18 cellular contexts compared by ENCODE assay signal in the genomic region with DNA sequence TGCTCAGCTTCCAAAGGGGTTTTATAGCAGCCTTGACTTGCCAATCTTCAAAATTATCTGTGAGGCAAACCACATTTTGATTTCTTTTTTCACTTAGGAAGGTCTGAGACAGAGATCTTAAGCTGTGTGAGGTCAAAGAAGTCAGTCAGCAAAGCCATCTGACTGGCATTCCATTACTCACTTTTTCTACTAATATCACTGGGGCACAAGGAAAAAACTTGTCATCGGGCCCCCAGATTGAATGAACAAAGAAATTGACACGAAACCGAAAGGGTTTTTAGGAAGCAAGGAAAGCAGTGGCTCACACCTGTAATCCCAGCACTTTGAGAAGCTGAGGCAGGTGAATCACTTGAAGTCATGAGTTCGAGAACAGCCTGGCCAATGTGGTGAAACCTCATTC.
A peak's percentile ranks its signal among the peaks of the same experiment; 100 is the strongest.
DNase-seq lines count a peak whose midpoint lies in the region; ATAC-seq and TF ChIP-seq lines count a peak whose summit lies in the region.
"Had no signal": no experiment of that assay in that cellular context is flagged by ENCODE, and none has a peak within 500 bp of the region (broad histone marks: within the 10 kb centered on the region; RNA-seq: fewer than 3 reads in every experiment).

No MANE protein-coding gene starts in this region.

- TF ChIP-seq CTCF in Peyer's patch (IDR thresholded peaks at IDR 0.05), result no peak

- TF ChIP-seq POLR2A in Peyer's patch (IDR thresholded peaks at IDR 0.05), result no peak

- H3K9me3 Mint-ChIP-seq in activated T-cell treated with anti-CD3 and anti-CD28 coated beads, Interleukin-2, amount 50 U/mL, for 72 hours, result peaks cover 4 to 5% of the 10 kb centered on the region in 2 donors
- peaks cover 10% of the 10 kb centered on the region for H3K9me3 Mint-ChIP-seq in stimulated activated effector memory CD8-positive, alpha-beta T cell treated with anti-CD3 and anti-CD28 coated beads, Interleukin-12 subunit alpha, Interleukin-12 subunit beta, amount 100 ng/mL, for 72 hours

- ATAC-seq in activated T-cell treated with anti-CD3 and anti-CD28 coated beads, Interleukin-2, amount 50 U/mL, for 72 hours (replicated peaks in 1 of 2), result peak; percentile 82 to 87
- peak; percentile 34 for ATAC-seq in stimulated activated effector memory CD8-positive, alpha-beta T cell treated with anti-CD3 and anti-CD28 coated beads, Interleukin-12 subunit alpha, Interleukin-12 subunit beta, amount 100 ng/mL, for 72 hours
- ATAC-seq in HG02973 (IDR thresholded peaks at IDR 0.05; ENCODE audit: unreplicated experiment), result no peak
- ATAC-seq: left lobe of liver had no signal

- no peak overlapping the region for H3K4me3 ChIP-seq in Peyer's patch
- H3K4me3 ChIP-seq: coronary artery, ovary, stomach had no signal

- peak; percentile 70 for DNase-seq in activated effector memory CD4-positive, alpha-beta T cell treated with anti-CD3 and anti-CD28 coated beads, Interleukin-2, amount 50 U/mL, for 16 hours
- DNase-seq in activated effector memory CD4-positive, alpha-beta T cell treated with Interleukin-2 at 50 U/mL for 16 hours, result no peak
- peak; percentile 28 to 44 for DNase-seq in activated T-cell treated with anti-CD3 and anti-CD28 coated beads, Interleukin-2, amount 50 U/mL, for 72 hours
- peak; percentile 42 to 50 for DNase-seq in stimulated activated CD4-positive, alpha-beta T cell treated with anti-CD3 and anti-CD28 coated beads, Interleukin-15, amount 100 ng/mL, for 48 hours (ENCODE audit: low read depth in 2 of 2)
- no peak for DNase-seq in stimulated activated effector memory CD8-positive, alpha-beta T cell treated with anti-CD3 and anti-CD28 coated beads, Interleukin-12 subunit alpha, Interleukin-12 subunit beta, amount 100 ng/mL, for 72 hours (ENCODE audit: low spot score in 2 of 2)
- DNase-seq in SW 1271 (lab: John Stamatoyannopoulos, UW), result no peak
- DNase-seq in Peyer's patch, result no peak
- DNase-seq: KG1; NCI-H1417 treated with DMSO at 0.1 percent for 48 hours; NCI-H226; NK-92 treated with Interleukin-12 subunit alpha and Interleukin-12 subunit beta, amount 100 ng/mL, for 24 hours; ovary; stomach; T-helper 1 cell had no signal

- no peaks in the 10 kb centered on the region for H3K27me3 ChIP-seq in Peyer's patch
- H3K27me3 ChIP-seq: ovary had no signal

- H3K4me3 Mint-ChIP-seq in activated T-cell treated with anti-CD3 and anti-CD28 coated beads, Interleukin-2, amount 50 U/mL, for 72 hours, result peak overlapping the region in 1 of 2 donors; percentile 16
- H3K4me3 Mint-ChIP-seq in stimulated activated effector memory CD8-positive, alpha-beta T cell treated with anti-CD3 and anti-CD28 coated beads, Interleukin-12 subunit alpha, Interleukin-12 subunit beta, amount 100 ng/mL, for 72 hours, result peak overlapping the region; percentile 2

- H3K9me3 ChIP-seq in Peyer's patch, result no peaks in the 10 kb centered on the region
- H3K9me3 ChIP-seq: ovary, stomach had no signal

- peaks cover 33% of the 10 kb centered on the region for H3K4me1 Mint-ChIP-seq in activated T-cell treated with anti-CD3 and anti-CD28 coated beads, Interleukin-2, amount 50 U/mL, for 72 hours (ENCODE audit: low read depth)
- peaks cover 19% of the 10 kb centered on the region for H3K4me1 Mint-ChIP-seq in stimulated activated effector memory CD8-positive, alpha-beta T cell treated with anti-CD3 and anti-CD28 coated beads, Interleukin-12 subunit alpha, Interleukin-12 subunit beta, amount 100 ng/mL, for 72 hours

- peaks cover 81% of the 10 kb centered on the region for H3K27me3 Mint-ChIP-seq in activated T-cell treated with anti-CD3 and anti-CD28 coated beads, Interleukin-2, amount 50 U/mL, for 72 hours (ENCODE audit: low read depth)

- peak overlapping the region; percentile 58 for H3K27ac Mint-ChIP-seq in activated T-cell treated with anti-CD3 and anti-CD28 coated beads, Interleukin-2, amount 50 U/mL, for 72 hours
- no peak overlapping the region for H3K27ac Mint-ChIP-seq in stimulated activated effector memory CD8-positive, alpha-beta T cell treated with anti-CD3 and anti-CD28 coated beads, Interleukin-12 subunit alpha, Interleukin-12 subunit beta, amount 100 ng/mL, for 72 hours

- peaks cover 5 to 6% of the 10 kb centered on the region in 2 donors for H3K36me3 Mint-ChIP-seq in activated T-cell treated with anti-CD3 and anti-CD28 coated beads, Interleukin-2, amount 50 U/mL, for 72 hours (ENCODE audit: insufficient read depth in 2 of 2)
- H3K36me3 Mint-ChIP-seq in stimulated activated effector memory CD8-positive, alpha-beta T cell treated with anti-CD3 and anti-CD28 coated beads, Interleukin-12 subunit alpha, Interleukin-12 subunit beta, amount 100 ng/mL, for 72 hours, result peaks cover 4% of the 10 kb centered on the region

- H3K27ac ChIP-seq in Peyer's patch, result no peak overlapping the region
- H3K27ac ChIP-seq: coronary artery, HL-60, ovary, stomach had no signal

- H3K4me1 ChIP-seq in Peyer's patch, result no peaks in the 10 kb centered on the region
- H3K4me1 ChIP-seq: stomach had no signal

- H3K36me3 ChIP-seq in Peyer's patch, result no peaks in the 10 kb centered on the region
- H3K36me3 ChIP-seq: ovary, stomach had no signal

Comparison
In these comparisons a context has a peak if more than half of its experiments do, and no peak if none do; other contexts are left out.
1. DNase-seq: peak in activated effector memory CD4-positive, alpha-beta T cell treated with anti-CD3 and anti-CD28 coated beads, Interleukin-2, amount 50 U/mL, for 16 hours (single experiment), activated T-cell treated with anti-CD3 and anti-CD28 coated beads, Interleukin-2, amount 50 U/mL, for 72 hours (2 of 2) and stimulated activated CD4-positive, alpha-beta T cell treated with anti-CD3 and anti-CD28 coated beads, Interleukin-15, amount 100 ng/mL, for 48 hours (2 of 2); none in activated effector memory CD4-positive, alpha-beta T cell treated with Interleukin-2 at 50 U/mL for 16 hours (single experiment), stimulated activated effector memory CD8-positive, alpha-beta T cell treated with anti-CD3 and anti-CD28 coated beads, Interleukin-12 subunit alpha, Interleukin-12 subunit beta, amount 100 ng/mL, for 72 hours (0 of 2), SW 1271 (0 of 2) and Peyer's patch (0 of 3).